8 cellular contexts compared by ENCODE assay signal in the genomic region with DNA sequence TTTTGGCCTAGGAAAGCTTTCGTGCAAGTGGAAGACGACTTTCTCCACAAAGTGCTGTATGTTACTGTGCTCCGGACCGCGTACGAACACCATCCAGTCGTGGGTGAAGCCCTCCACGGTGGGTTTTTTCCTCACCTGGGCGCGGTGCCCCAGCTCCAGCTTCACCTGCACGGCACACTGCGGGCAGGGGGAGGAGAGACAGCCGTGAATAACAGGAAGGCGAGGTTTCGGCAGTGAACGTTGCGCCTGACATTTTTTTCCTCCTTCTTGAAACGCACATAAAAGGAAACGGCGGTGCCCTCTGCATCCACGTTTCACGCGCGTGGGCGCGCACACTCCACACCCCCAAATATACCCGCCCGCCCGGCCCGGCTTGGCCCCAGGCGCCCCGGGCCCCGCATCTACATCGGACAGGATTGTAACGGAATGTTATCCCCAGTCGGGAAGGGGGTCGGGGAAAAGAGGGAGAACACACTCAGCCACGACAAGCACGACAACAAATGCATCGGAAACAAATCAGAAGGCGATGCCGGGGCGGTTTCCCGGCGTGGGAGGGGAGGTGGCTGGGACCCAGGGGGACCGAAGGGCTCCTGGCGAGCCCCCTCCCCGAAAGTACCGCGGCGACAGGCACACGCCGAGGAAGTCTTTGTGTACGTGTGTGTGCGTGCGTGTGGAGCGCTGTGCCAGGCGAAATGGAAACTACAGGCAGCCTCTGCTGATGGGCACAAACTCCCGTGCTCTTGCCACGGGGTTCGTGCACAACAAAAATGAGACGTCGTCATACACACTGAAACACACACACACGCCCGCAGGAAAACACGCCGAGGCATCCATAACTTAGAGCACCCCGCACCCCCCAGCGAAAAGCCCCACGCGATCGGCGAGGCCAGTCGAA. TPM values are rescaled to one million over a fixed set of nuclear protein-coding genes. Genes with fewer than 3 reads are reported as not detected.
DNase-seq lines count a peak whose midpoint lies in the region; ATAC-seq and TF ChIP-seq lines count a peak whose summit lies in the region.

No MANE protein-coding gene starts in this region.

- peak overlapping the region; percentile 95 for H3K27ac ChIP-seq in SK-N-MC
- H3K27ac ChIP-seq in adrenal gland = peak overlapping the region in 3 of 5 donors; percentile 89 to 91 (median 90)
- H3K27ac ChIP-seq in right cardiac atrium (ENCODE audit: low read length) = peak overlapping the region; percentile 16

- H3K27me3 ChIP-seq in adrenal gland (no peaks in the 10 kb centered on the region), right cardiac atrium (ENCODE audit: control insufficient read depth, insufficient read depth) (no peaks in the 10 kb centered on the region)

- TF ChIP-seq POLR2A in GM18526 (IDR thresholded peaks at IDR 0.05; ENCODE audit: extremely low read depth, insufficient read length) = peak; percentile 2
- no peak for TF ChIP-seq POLR2A in adrenal gland (IDR thresholded peaks at IDR 0.05)

- TF ChIP-seq CTCF in adrenal gland (IDR thresholded peaks at IDR 0.05) = no peak

- DNase-seq in SK-N-MC (ENCODE audit: low read depth, low spot score) = no peak
- DNase-seq in adrenal gland = peak; percentile 37 to 64 (median 53)
- peak; percentile 50 to 75 (median 70) for DNase-seq in right cardiac atrium
- peak; percentile 81 for DNase-seq in retina

- intact Hi-C loops in adrenal gland (cut with DNase I) (loop anchor here in 1 of 2 donors (5.0 to 10.0 kb wide), 4 partner anchors 54 to 484 kb away; no protein-coding TSS in a partner anchor), right cardiac atrium (cut with DNase I) (loop anchor here (5.0 to 10.0 kb wide), 5 partner anchors 64 to 324 kb away; partner anchors contain the start of gene FOCAD (in 1 of the 4))

- ATAC-seq in right cardiac atrium = no peak
- no peak for ATAC-seq in GM19455 (IDR thresholded peaks at IDR 0.05; ENCODE audit: unreplicated experiment)
- no peak for ATAC-seq in GM21528 (IDR thresholded peaks at IDR 0.05; ENCODE audit: low FRiP score, unreplicated experiment)
- ATAC-seq in GM21515 (IDR thresholded peaks at IDR 0.05; ENCODE audit: unreplicated experiment) = no peak

- no peaks in the 10 kb centered on the region for H3K9me3 ChIP-seq in SK-N-MC (ENCODE audit: low read depth, low read length)
- no peaks in the 10 kb centered on the region for H3K9me3 ChIP-seq in adrenal gland (replicated peaks in 1 of 3)
- H3K9me3 ChIP-seq in right cardiac atrium (ENCODE audit: control insufficient read depth, low read length) = no peaks in the 10 kb centered on the region

- H3K4me3 ChIP-seq in SK-N-MC = peak overlapping the region; percentile 95
- H3K4me3 ChIP-seq in adrenal gland = peak overlapping the region; percentile 52 to 91 (median 80)
- H3K4me3 ChIP-seq in right cardiac atrium (ENCODE audit: low read length) = peak overlapping the region; percentile 96

- H3K4me1 ChIP-seq in adrenal gland (replicated peaks in 1 of 2) (peaks cover 14 to 32% of the 10 kb centered on the region in 2 donors), right cardiac atrium (ENCODE audit: control insufficient read depth, insufficient read depth, low read length) (no peaks in the 10 kb centered on the region)

- peak overlapping the region; percentile 84 for H3K9ac ChIP-seq in SK-N-MC (ENCODE audit: insufficient read length)

- H3K36me3 ChIP-seq in SK-N-MC (ENCODE audit: insufficient read depth, low read length) (0 out of 2 replicates have a peak, but pooled peaks cover 4% of the 10 kb centered on the region), adrenal gland (replicated peaks in 1 of 2) (no peaks in the 10 kb centered on the region)

- 0 to 1% (median 1%) methylated on average over 38 to 74 of the region's 74 CpGs for WGBS in adrenal gland, 4 donors
- under 1% methylated on average over 74 of the region's 74 CpGs for WGBS in right cardiac atrium

RNA-seq across cellular contexts. Expression of gene MLLT3, which starts 1.4 kb away (rescaled TPM):
- total RNA-seq in adrenal gland (10 to 100 TPM; 14.0 to 37.7 (median 25.5) TPM), right cardiac atrium (10 to 100 TPM in 1 of 4 donors, 1 to 10 TPM in 3; 5.8 to 14.0 (median 8.8) TPM)
- polyA plus RNA-seq in adrenal gland (10 to 100 TPM; 11.0 to 15.5 (median 11.8) TPM), right cardiac atrium (7.5 TPM)

Comparison
In these comparisons a context has a peak if more than half of its experiments do, and no peak if none do; other contexts are left out.
1. H3K27ac ChIP-seq: peak in every context shown above with its lines; median percentile 95 in SK-N-MC; 90 in adrenal gland; 16 in right cardiac atrium.